22 cellular contexts compared by ENCODE assay signal in genomic region chr12:125996438-125996837, GRCh38.
"Had no signal": no experiment of that assay in that cellular context is flagged by ENCODE, and none has a peak within 500 bp of the region (broad histone marks: within the 10 kb centered on the region; RNA-seq: fewer than 3 reads in every experiment).

No MANE protein-coding gene starts in this region.

- H3K9me3 Mint-ChIP-seq: nephron progenitor cell had no signal

- H3K27ac ChIP-seq: dorsolateral prefrontal cortex, gastroesophageal sphincter, heart left ventricle, hepatocyte, left ventricle myocardium inferior, lower lobe of right lung, prostate gland, right atrium auricular region, sigmoid colon, stomach, thyroid gland, vagina had no signal

- H3K27ac Mint-ChIP-seq: naive thymus-derived CD8-positive, alpha-beta T cell; nephron progenitor cell; stimulated activated effector memory CD8-positive, alpha-beta T cell treated with anti-CD3 and anti-CD28 coated beads, Interleukin-12 subunit alpha, Interleukin-12 subunit beta, amount 100 ng/mL, for 72 hours had no signal

- H3K27me3 ChIP-seq: gastroesophageal sphincter, heart left ventricle, hepatocyte, right atrium auricular region, sigmoid colon, thyroid gland, vagina had no signal

- H3K4me3 ChIP-seq: dorsolateral prefrontal cortex, gastroesophageal sphincter, heart left ventricle, hepatocyte, left ventricle myocardium inferior, lower lobe of right lung, prostate gland, right atrium auricular region, sigmoid colon, stomach, thyroid gland, vagina had no signal

- DNase-seq: dorsolateral prefrontal cortex; effector CD4-positive, alpha-beta T cell; foreskin fibroblast; heart left ventricle; left cardiac atrium; left ventricle myocardium inferior; lower lobe of right lung; naive thymus-derived CD8-positive, alpha-beta T cell; nephron progenitor cell; nucleus accumbens; sigmoid colon; stimulated activated CD4-positive, alpha-beta T cell treated with anti-CD3 and anti-CD28 coated beads, Interleukin-2, amount 100 ng/mL, for 24 hours; stimulated activated CD4-positive, alpha-beta T cell treated with anti-CD3 and anti-CD28 coated beads, Interleukin-4, amount 100 ng/mL, for 24 hours; stimulated activated naive CD4-positive, alpha-beta T cell treated with Interleukin-2 at 50 U/mL for 16 hours; stomach; thyroid gland had no signal

- H3K36me3 Mint-ChIP-seq: naive thymus-derived CD8-positive, alpha-beta T cell; stimulated activated effector memory CD8-positive, alpha-beta T cell treated with anti-CD3 and anti-CD28 coated beads, Interleukin-12 subunit alpha, Interleukin-12 subunit beta, amount 100 ng/mL, for 72 hours had no signal

- H3K4me1 ChIP-seq: gastroesophageal sphincter, heart left ventricle, left ventricle myocardium inferior, lower lobe of right lung, prostate gland, right atrium auricular region, stomach, thyroid gland, vagina had no signal

- H3K36me3 ChIP-seq: gastroesophageal sphincter, heart left ventricle, left ventricle myocardium inferior, lower lobe of right lung, prostate gland, right atrium auricular region, sigmoid colon, stomach, thyroid gland, vagina had no signal

- H3K9me3 ChIP-seq: gastroesophageal sphincter, heart left ventricle, left ventricle myocardium inferior, lower lobe of right lung, prostate gland, right atrium auricular region, sigmoid colon, stomach, thyroid gland, vagina had no signal

- ATAC-seq: gastroesophageal sphincter; heart left ventricle; left cardiac atrium; lower lobe of right lung; naive thymus-derived CD8-positive, alpha-beta T cell; stimulated activated effector memory CD8-positive, alpha-beta T cell treated with anti-CD3 and anti-CD28 coated beads, Interleukin-12 subunit alpha, Interleukin-12 subunit beta, amount 100 ng/mL, for 72 hours had no signal
